3 cellular contexts compared by ENCODE assay signal in genomic region chr13:62678039-62678438, GRCh38.
TF ChIP-seq lines count a peak whose summit lies in the region.

No MANE protein-coding gene starts in this region.

TF ChIP-seq in HCT116, 20 proteins besides CTCF, POLR2A, EP300 and RAD21 (continued from another document):
- TF ChIP-seq EZH2 (IDR thresholded peaks at IDR 0.05) (no peak), TCF7L2 (IDR thresholded peaks at IDR 0.05; ENCODE audit: borderline replicate concordance, extremely low read depth, insufficient read depth, insufficient read length) (no peak), ZNF274 (IDR thresholded peaks at IDR 0.05; ENCODE audit: low read depth, low read length) (no peak), SIN3A (IDR thresholded peaks at IDR 0.05; ENCODE audit: low read depth) (no peak), JUND (IDR thresholded peaks at IDR 0.05) (no peak), ZFX (IDR thresholded peaks at IDR 0.05) (no peak), CBX3 (IDR thresholded peaks at IDR 0.05; ENCODE audit: low read depth) (no peak), ELF1 (IDR thresholded peaks at IDR 0.05; ENCODE audit: borderline replicate concordance, low read depth) (no peak)

TF ChIP-seq in GM12878, 131 proteins besides CTCF, POLR2A, EP300 and RAD21:
- TF ChIP-seq ATF2 (IDR thresholded peaks at IDR 0.05; ENCODE audit: low read length) (no peak), SP1 (IDR thresholded peaks at IDR 0.05; ENCODE audit: low read depth, low read length) (no peak), SMC3 (IDR thresholded peaks at IDR 0.05; ENCODE audit: borderline replicate concordance, low read length) (no peak), NR2F1 (conservative IDR thresholded peaks at IDR 0.05) (no peak), MTA3 (IDR thresholded peaks at IDR 0.05; ENCODE audit: borderline replicate concordance, low read length) (no peak)
- TF ChIP-seq, protein P1, sequence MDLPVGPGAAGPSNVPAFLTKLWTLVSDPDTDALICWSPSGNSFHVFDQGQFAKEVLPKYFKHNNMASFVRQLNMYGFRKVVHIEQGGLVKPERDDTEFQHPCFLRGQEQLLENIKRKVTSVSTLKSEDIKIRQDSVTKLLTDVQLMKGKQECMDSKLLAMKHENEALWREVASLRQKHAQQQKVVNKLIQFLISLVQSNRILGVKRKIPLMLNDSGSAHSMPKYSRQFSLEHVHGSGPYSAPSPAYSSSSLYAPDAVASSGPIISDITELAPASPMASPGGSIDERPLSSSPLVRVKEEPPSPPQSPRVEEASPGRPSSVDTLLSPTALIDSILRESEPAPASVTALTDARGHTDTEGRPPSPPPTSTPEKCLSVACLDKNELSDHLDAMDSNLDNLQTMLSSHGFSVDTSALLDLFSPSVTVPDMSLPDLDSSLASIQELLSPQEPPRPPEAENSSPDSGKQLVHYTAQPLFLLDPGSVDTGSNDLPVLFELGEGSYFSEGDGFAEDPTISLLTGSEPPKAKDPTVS (IDR thresholded peaks at IDR 0.05; ENCODE audit: low read depth, low read length), result no peak

TF ChIP-seq in WTC11, 78 proteins besides CTCF, POLR2A, EP300 and RAD21 (continued from another document):
- TF ChIP-seq PRDM15 (CRISPR knock-in tag; IDR thresholded peaks at IDR 0.05) (no peak), AR (CRISPR knock-in tag; IDR thresholded peaks at IDR 0.05) (no peak), GABPB1 (CRISPR knock-in tag; IDR thresholded peaks at IDR 0.05) (no peak)
- TF ChIP-seq, protein P2, sequence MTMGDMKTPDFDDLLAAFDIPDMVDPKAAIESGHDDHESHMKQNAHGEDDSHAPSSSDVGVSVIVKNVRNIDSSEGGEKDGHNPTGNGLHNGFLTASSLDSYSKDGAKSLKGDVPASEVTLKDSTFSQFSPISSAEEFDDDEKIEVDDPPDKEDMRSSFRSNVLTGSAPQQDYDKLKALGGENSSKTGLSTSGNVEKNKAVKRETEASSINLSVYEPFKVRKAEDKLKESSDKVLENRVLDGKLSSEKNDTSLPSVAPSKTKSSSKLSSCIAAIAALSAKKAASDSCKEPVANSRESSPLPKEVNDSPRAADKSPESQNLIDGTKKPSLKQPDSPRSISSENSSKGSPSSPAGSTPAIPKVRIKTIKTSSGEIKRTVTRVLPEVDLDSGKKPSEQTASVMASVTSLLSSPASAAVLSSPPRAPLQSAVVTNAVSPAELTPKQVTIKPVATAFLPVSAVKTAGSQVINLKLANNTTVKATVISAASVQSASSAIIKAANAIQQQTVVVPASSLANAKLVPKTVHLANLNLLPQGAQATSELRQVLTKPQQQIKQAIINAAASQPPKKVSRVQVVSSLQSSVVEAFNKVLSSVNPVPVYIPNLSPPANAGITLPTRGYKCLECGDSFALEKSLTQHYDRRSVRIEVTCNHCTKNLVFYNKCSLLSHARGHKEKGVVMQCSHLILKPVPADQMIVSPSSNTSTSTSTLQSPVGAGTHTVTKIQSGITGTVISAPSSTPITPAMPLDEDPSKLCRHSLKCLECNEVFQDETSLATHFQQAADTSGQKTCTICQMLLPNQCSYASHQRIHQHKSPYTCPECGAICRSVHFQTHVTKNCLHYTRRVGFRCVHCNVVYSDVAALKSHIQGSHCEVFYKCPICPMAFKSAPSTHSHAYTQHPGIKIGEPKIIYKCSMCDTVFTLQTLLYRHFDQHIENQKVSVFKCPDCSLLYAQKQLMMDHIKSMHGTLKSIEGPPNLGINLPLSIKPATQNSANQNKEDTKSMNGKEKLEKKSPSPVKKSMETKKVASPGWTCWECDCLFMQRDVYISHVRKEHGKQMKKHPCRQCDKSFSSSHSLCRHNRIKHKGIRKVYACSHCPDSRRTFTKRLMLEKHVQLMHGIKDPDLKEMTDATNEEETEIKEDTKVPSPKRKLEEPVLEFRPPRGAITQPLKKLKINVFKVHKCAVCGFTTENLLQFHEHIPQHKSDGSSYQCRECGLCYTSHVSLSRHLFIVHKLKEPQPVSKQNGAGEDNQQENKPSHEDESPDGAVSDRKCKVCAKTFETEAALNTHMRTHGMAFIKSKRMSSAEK (CRISPR knock-in tag; IDR thresholded peaks at IDR 0.05; ENCODE audit: borderline replicate concordance), result no peak
- TF ChIP-seq, protein P3, sequence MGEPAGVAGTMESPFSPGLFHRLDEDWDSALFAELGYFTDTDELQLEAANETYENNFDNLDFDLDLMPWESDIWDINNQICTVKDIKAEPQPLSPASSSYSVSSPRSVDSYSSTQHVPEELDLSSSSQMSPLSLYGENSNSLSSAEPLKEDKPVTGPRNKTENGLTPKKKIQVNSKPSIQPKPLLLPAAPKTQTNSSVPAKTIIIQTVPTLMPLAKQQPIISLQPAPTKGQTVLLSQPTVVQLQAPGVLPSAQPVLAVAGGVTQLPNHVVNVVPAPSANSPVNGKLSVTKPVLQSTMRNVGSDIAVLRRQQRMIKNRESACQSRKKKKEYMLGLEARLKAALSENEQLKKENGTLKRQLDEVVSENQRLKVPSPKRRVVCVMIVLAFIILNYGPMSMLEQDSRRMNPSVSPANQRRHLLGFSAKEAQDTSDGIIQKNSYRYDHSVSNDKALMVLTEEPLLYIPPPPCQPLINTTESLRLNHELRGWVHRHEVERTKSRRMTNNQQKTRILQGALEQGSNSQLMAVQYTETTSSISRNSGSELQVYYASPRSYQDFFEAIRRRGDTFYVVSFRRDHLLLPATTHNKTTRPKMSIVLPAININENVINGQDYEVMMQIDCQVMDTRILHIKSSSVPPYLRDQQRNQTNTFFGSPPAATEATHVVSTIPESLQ (CRISPR knock-in tag; IDR thresholded peaks at IDR 0.05), result no peak
- TF ChIP-seq, protein P4, sequence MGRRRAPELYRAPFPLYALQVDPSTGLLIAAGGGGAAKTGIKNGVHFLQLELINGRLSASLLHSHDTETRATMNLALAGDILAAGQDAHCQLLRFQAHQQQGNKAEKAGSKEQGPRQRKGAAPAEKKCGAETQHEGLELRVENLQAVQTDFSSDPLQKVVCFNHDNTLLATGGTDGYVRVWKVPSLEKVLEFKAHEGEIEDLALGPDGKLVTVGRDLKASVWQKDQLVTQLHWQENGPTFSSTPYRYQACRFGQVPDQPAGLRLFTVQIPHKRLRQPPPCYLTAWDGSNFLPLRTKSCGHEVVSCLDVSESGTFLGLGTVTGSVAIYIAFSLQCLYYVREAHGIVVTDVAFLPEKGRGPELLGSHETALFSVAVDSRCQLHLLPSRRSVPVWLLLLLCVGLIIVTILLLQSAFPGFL (CRISPR knock-in tag; IDR thresholded peaks at IDR 0.05; ENCODE audit: borderline replicate concordance), result no peak
- TF ChIP-seq, protein P5, sequence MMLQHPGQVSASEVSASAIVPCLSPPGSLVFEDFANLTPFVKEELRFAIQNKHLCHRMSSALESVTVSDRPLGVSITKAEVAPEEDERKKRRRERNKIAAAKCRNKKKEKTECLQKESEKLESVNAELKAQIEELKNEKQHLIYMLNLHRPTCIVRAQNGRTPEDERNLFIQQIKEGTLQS (CRISPR knock-in tag; conservative IDR thresholded peaks at IDR 0.05), result no peak
